9 cellular contexts compared by ENCODE assay signal in genomic region chr7:88366845-88367244, GRCh38.
"Had no signal": no experiment of that assay in that cellular context is flagged by ENCODE, and none has a peak within 500 bp of the region (broad histone marks: within the 10 kb centered on the region; RNA-seq: fewer than 3 reads in every experiment).

No MANE protein-coding gene starts in this region.

- H3K4me3 ChIP-seq: GM23248 had no signal

- H3K4me3 Mint-ChIP-seq: H9 had no signal

- H3K4me2 ChIP-seq: KMS-11 had no signal

- H3K9ac ChIP-seq: GM23248, KMS-11 had no signal

- DNase-seq: GM23248, H9, HCEC 1CT, IMR-90, KBM-7 had no signal

- H3K27ac ChIP-seq: GM23248, HL-60, KMS-11 had no signal

- H3K27ac Mint-ChIP-seq: H9 had no signal

- H2AFZ ChIP-seq: GM23248 had no signal

- FAIRE-seq: H1, H54 had no signal
